In genomic region chr10:79246606-79247275, GRCh38 we compare ENCODE assay signal across 8 cellular contexts.
DNase-seq lines count a peak whose midpoint lies in the region; ATAC-seq and TF ChIP-seq lines count a peak whose summit lies in the region.

No MANE protein-coding gene starts in this region.

- POLR2A ChIA-PET in OCI-LY7 (lab: Charles Lee) = interaction anchor here (1.2 to 6.6 kb wide), 4 partner anchors 14 to 40 kb away, joined by 4 to 60 read pairs (median 7); no protein-coding TSS in a partner anchor

- H3K9me3 ChIP-seq in BLaER1 (no peaks in the 10 kb centered on the region), OCI-LY7 (ENCODE audit: low read length) (no peaks in the 10 kb centered on the region), parathyroid adenoma (ENCODE audit: control insufficient read depth, low read length) (no peaks in the 10 kb centered on the region)

- H3K9ac ChIP-seq in BLaER1 (peak overlapping the region; percentile 95), parathyroid adenoma (no peak overlapping the region)

- H3K27me3 ChIP-seq in BLaER1 (no peaks in the 10 kb centered on the region), parathyroid adenoma (ENCODE audit: control insufficient read depth, insufficient read depth, low read length) (no peaks in the 10 kb centered on the region)

- H3K4me1 ChIP-seq in BLaER1 (peaks cover 85% of the 10 kb centered on the region), OCI-LY7 (ENCODE audit: insufficient read depth, low read length, poor library complexity, severe bottlenecking) (peaks cover 85% of the 10 kb centered on the region), parathyroid adenoma (peaks cover 47% of the 10 kb centered on the region)

- CTCF ChIA-PET in OCI-LY7 (lab: Charles Lee; ENCODE audit: unreplicated experiment) = no interaction called here

- H3K36me3 ChIP-seq in BLaER1 (peaks cover 21% of the 10 kb centered on the region), OCI-LY7 (ENCODE audit: insufficient read depth, low read length) (peaks cover 7% of the 10 kb centered on the region; the same call in 1 of the 2 replicates), parathyroid adenoma (ENCODE audit: control insufficient read depth, insufficient read depth, low read length) (no peaks in the 10 kb centered on the region)

- ATAC-seq in HG03025 (IDR thresholded peaks at IDR 0.05; ENCODE audit: low FRiP score, unreplicated experiment) = no peak
- no peak for ATAC-seq in HG02885 (IDR thresholded peaks at IDR 0.05; ENCODE audit: poor library complexity, unreplicated experiment)

- peak overlapping the region; percentile 87 for H3K4me3 ChIP-seq in BLaER1
- peak overlapping the region; percentile 76 for H3K4me3 ChIP-seq in OCI-LY7 (ENCODE audit: low read depth, low read length, poor library complexity, severe bottlenecking)
- H3K4me3 ChIP-seq in fibroblast of the aortic adventitia (ENCODE audit: low read depth, low read length) = no peak overlapping the region
- H3K4me3 ChIP-seq in parathyroid adenoma (ENCODE audit: low read depth, low read length) = no peak overlapping the region

- DNase-seq in OCI-LY7 (ENCODE audit: low spot score) (no peak), fibroblast of the aortic adventitia (ENCODE audit: low read depth) (peak; percentile 89), DMS53 treated with DMSO at 0.1 percent for 48 hours (lab: John Stamatoyannopoulos, UW; ENCODE audit: unreplicated experiment) (no peak)
- no peak for DNase-seq in activated CD4-positive, CD25-positive, alpha-beta regulatory T cell (lab: John Stamatoyannopoulos, UW)

- TF ChIP-seq CTCF in OCI-LY7 (conservative IDR thresholded peaks at IDR 0.05; ENCODE audit: low read length) = no peak
- no peak for TF ChIP-seq CTCF in fibroblast of the aortic adventitia (IDR thresholded peaks at IDR 0.05; ENCODE audit: insufficient read depth, low read length)
- no peak for TF ChIP-seq CTCF in parathyroid adenoma (IDR thresholded peaks at IDR 0.05)

- H4K20me1 ChIP-seq in BLaER1 (peaks cover 84% of the 10 kb centered on the region), OCI-LY7 (ENCODE audit: insufficient read depth, low read length) (peaks cover 4% of the 10 kb centered on the region; the same call in 1 of the 2 replicates)

- no peaks in the 10 kb centered on the region for H3K9me2 ChIP-seq in OCI-LY7 (ENCODE audit: insufficient read depth, low read length)

- BruUV-seq in OCI-LY7 (replicated peaks; lab: Mats Ljungman, UMichigan) = no TSS peak

- intact Hi-C loops in OCI-LY7 (cut with micrococcal nuclease; ENCODE audit: unreplicated experiment) = loop anchor here (10.0 kb wide), 2 partner anchors 958 to 1218 kb away; partner anchors contain the start of gene ANXA11

- peak overlapping the region; percentile 98 for H3K27ac ChIP-seq in BLaER1
- H3K27ac ChIP-seq in OCI-LY7 (ENCODE audit: low read depth, low read length, poor library complexity, severe bottlenecking) = peak overlapping the region; percentile 90
- peak overlapping the region; percentile 69 for H3K27ac ChIP-seq in parathyroid adenoma

- H2AFZ ChIP-seq in OCI-LY7 (ENCODE audit: low read length) = no peak overlapping the region
- no peak overlapping the region for H2AFZ ChIP-seq in parathyroid adenoma

- H3K4me2 ChIP-seq in BLaER1 (peak overlapping the region; percentile 97), OCI-LY7 (ENCODE audit: low read length) (peak overlapping the region; percentile 90), parathyroid adenoma (ENCODE audit: low read length) (peak overlapping the region; percentile 11)

- H3K79me2 ChIP-seq in OCI-LY7 (ENCODE audit: insufficient read depth, low read depth, low read length) = peaks cover 79% of the 10 kb centered on the region
- H3K79me2 ChIP-seq in parathyroid adenoma = peaks cover 78% of the 10 kb centered on the region

Comparison
In these comparisons a context has a peak if more than half of its experiments do, and no peak if none do; other contexts are left out.
1. H3K4me2 ChIP-seq: peak in every context shown above with its lines; median percentile 97 in BLaER1; 90 in OCI-LY7; 11 in parathyroid adenoma.
2. H3K4me3 ChIP-seq: peak in BLaER1 (single experiment) and OCI-LY7 (single experiment); none in fibroblast of the aortic adventitia (single experiment) and parathyroid adenoma (single experiment).
3. Peak in every context shown above with its lines, with median percentiles within 50 percentile points of each other: H3K27ac ChIP-seq.